Comparison of ENCODE assay signal across 8 cellular contexts in genomic region chr9:124392855-124393460, GRCh38. TPM values are rescaled to one million over a fixed set of nuclear protein-coding genes. Genes with fewer than 3 reads are reported as not detected.
DNase-seq lines count a peak whose midpoint lies in the region; ATAC-seq, FAIRE-seq and TF ChIP-seq lines count a peak whose summit lies in the region.

No MANE protein-coding gene starts in this region.

- CTCF ChIA-PET in H1 (lab: Charles Lee; ENCODE audit: partially characterized antibody): interaction anchor here (0.6 to 21.3 kb wide), 18 partner anchors 9 to 1156 kb away, joined by 3 to 330 read pairs (median 4); partner anchors contain the start of gene PSMB7

- H3K14ac ChIP-seq in H1 (ENCODE audit: insufficient read length): no peak overlapping the region

- no peak for FAIRE-seq in H1 (lab: Jason Lieb, UNC)

- POLR2A ChIA-PET in H1 (lab: Charles Lee; ENCODE audit: partially characterized antibody): interaction anchor here (1.2 to 1.6 kb wide), 4 partner anchors 9 to 22 kb away, joined by 3 to 6 read pairs (median 4); no protein-coding TSS in a partner anchor

- H3K9ac ChIP-seq in H1 (replicated peaks in 1 of 4; ENCODE audit: extremely low read depth in 1 of 4, low read depth in 3 of 4, low read length in 3 of 4): no peak overlapping the region

- no peak overlapping the region for H2AFZ ChIP-seq in H1 (ENCODE audit: low read length)

- H4K91ac ChIP-seq in H1 (replicated peaks; ENCODE audit: insufficient read length, low read length): no peak overlapping the region

- no peak overlapping the region for H4K8ac ChIP-seq in H1 (ENCODE audit: extremely low read depth, insufficient read depth, low read length)

- 66% methylated on average over 9 of the region's 9 CpGs; no CpG with 5 or more reads in 1 of the 2 experiments for WGBS in H1 (ENCODE audit: extremely low coverage in 1 of 2, insufficient coverage in 1 of 2, insufficient read length in 1 of 2, insufficient replicate concordance in 2 of 2, low coverage in 1 of 2, low lambda C conversion rate in 2 of 2, missing lambda C conversion rate in 1 of 2), 2 experiments

- no peaks in the 10 kb centered on the region for H3K9me3 Mint-ChIP-seq in activated T-cell treated with anti-CD3 and anti-CD28 coated beads, Interleukin-2, amount 50 U/mL, for 24 hours

- no peak overlapping the region for H2BK20ac ChIP-seq in H1 (ENCODE audit: low read length)

- TF ChIP-seq EP300 in H1 (IDR thresholded peaks at IDR 0.05; ENCODE audit: borderline replicate concordance in 1 of 2, low read depth in 2 of 2, low read length in 2 of 2): no peak

- H3K18ac ChIP-seq in H1 (ENCODE audit: extremely low read depth, low read length): no peak overlapping the region

- no peak for TF ChIP-seq POLR2A in H1 (IDR thresholded peaks at IDR 0.05; ENCODE audit: control extremely low read depth in 1 of 2, low read depth in 2 of 2, low read length in 2 of 2)

- peak; percentile 39 to 55 (median 43); a peak in 3 of 4 replicates for TF ChIP-seq CTCF in H1 (IDR thresholded peaks at IDR 0.05; ENCODE audit: control extremely low read depth in 1 of 3, insufficient read depth in 1 of 3, low read depth in 1 of 3, low read length in 3 of 3)

- no peak overlapping the region for H3K4me3 Mint-ChIP-seq in activated T-cell treated with anti-CD3 and anti-CD28 coated beads, Interleukin-2, amount 50 U/mL, for 24 hours

- H3K27ac Mint-ChIP-seq in activated T-cell treated with anti-CD3 and anti-CD28 coated beads, Interleukin-2, amount 50 U/mL, for 24 hours: peak overlapping the region; percentile 72

- H3K27ac ChIP-seq in H1 (ENCODE audit: low read depth, low read length): no peak overlapping the region

- no peak overlapping the region; the same call in 1 of the 2 replicates for H2BK12ac ChIP-seq in H1 (ENCODE audit: low read depth, low read length)

- no peak overlapping the region for H2BK15ac ChIP-seq in H1 (ENCODE audit: low read length)

- no peaks in the 10 kb centered on the region for H3K9me3 ChIP-seq in H1 (ENCODE audit: insufficient read depth in 2 of 2, low read depth in 1 of 2, low read length in 1 of 2)

- peaks cover 8 to 91% of the 10 kb centered on the region in 2 experiments for H3K79me2 ChIP-seq in H1 (ENCODE audit: control insufficient read depth in 1 of 2, insufficient read depth in 2 of 2, low read length in 2 of 2)

- no peak overlapping the region for H3K56ac ChIP-seq in H1 (replicated peaks; ENCODE audit: insufficient read length, low read depth, low read length)

- peaks cover 81% of the 10 kb centered on the region for H3K4me1 Mint-ChIP-seq in activated T-cell treated with anti-CD3 and anti-CD28 coated beads, Interleukin-2, amount 50 U/mL, for 24 hours (ENCODE audit: low read depth)

- H3K4me3 ChIP-seq in H1 (ENCODE audit: extremely low read depth in 1 of 4, insufficient read depth in 2 of 4, low read depth in 3 of 4, low read length in 4 of 4): no peak overlapping the region

- no peak overlapping the region for H3K23ac ChIP-seq in H1 (ENCODE audit: insufficient read length)

- no peak overlapping the region for H2AK5ac ChIP-seq in H1 (ENCODE audit: low read depth, low read length)

- peaks cover 11 to 14% of the 10 kb centered on the region in 2 experiments for H4K20me1 ChIP-seq in H1 (replicated peaks in 1 of 2; ENCODE audit: control insufficient read depth in 1 of 2, insufficient read depth in 2 of 2, low read length in 2 of 2)

- H3K27me3 ChIP-seq in H1 (replicated peaks in 1 of 4; ENCODE audit: control insufficient read depth in 3 of 4, extremely low read depth in 1 of 4, insufficient read depth in 3 of 4, low read length in 3 of 4): no peaks in the 10 kb centered on the region

- H3K4me1 ChIP-seq in H1 (replicated peaks in 1 of 4; ENCODE audit: control insufficient read depth in 3 of 4, insufficient read depth in 4 of 4, low read length in 3 of 4): peaks cover 3 to 16% (median 9%) of the 10 kb centered on the region in 4 experiments; a peak in 5 of 7 replicates

- ATAC-seq in HG02798 (IDR thresholded peaks at IDR 0.05; ENCODE audit: poor library complexity, unreplicated experiment): no peak
- ATAC-seq in HG03095 (IDR thresholded peaks at IDR 0.05; ENCODE audit: unreplicated experiment): no peak

- no peaks in the 10 kb centered on the region for H3K27me3 Mint-ChIP-seq in activated T-cell treated with anti-CD3 and anti-CD28 coated beads, Interleukin-2, amount 50 U/mL, for 24 hours

- no peaks in the 10 kb centered on the region for H3K23me2 ChIP-seq in H1 (ENCODE audit: low read depth, low read length)

- H3K36me3 ChIP-seq in H1 (ENCODE audit: control insufficient read depth in 2 of 4, insufficient read depth in 4 of 4, low read length in 3 of 4): peaks cover 0 to 3% (median under 1%) of the 10 kb centered on the region in 4 experiments; a peak in 1 of 8 replicates

- H4K5ac ChIP-seq in H1 (ENCODE audit: insufficient read length, low read depth, low read length): no peak overlapping the region

- no peak overlapping the region for H3K4me2 ChIP-seq in H1 (ENCODE audit: insufficient read depth in 1 of 2, low read depth in 2 of 2, low read length in 2 of 2)

- H3K4ac ChIP-seq in H1 (replicated peaks; ENCODE audit: insufficient read length, low read depth, low read length): no peak overlapping the region

- DNase-seq in activated T-cell treated with anti-CD3 and anti-CD28 coated beads, Interleukin-2, amount 50 U/mL, for 24 hours: no peak
- DNase-seq in activated T-cell treated with anti-CD3 and anti-CD28 coated beads for 4 hours (no peak), NCI-H774 (lab: John Stamatoyannopoulos, UW) (peak; percentile 22), H1 (ENCODE audit: low read depth in 1 of 2, low spot score in 2 of 2) (no peak), occipital lobe (lab: John Stamatoyannopoulos, UW) (peak; percentile 68)
- DNase-seq in stimulated activated CD4-positive, alpha-beta T cell treated with anti-CD3 and anti-CD28 coated beads, Interleukin-4, amount 100 ng/mL, for 4 hours: no peak

- peaks cover 75% of the 10 kb centered on the region for H3K36me3 Mint-ChIP-seq in activated T-cell treated with anti-CD3 and anti-CD28 coated beads, Interleukin-2, amount 50 U/mL, for 24 hours (ENCODE audit: low read depth)

- H3K79me1 ChIP-seq in H1 (ENCODE audit: low read depth, low read length): peaks cover 16% of the 10 kb centered on the region

- peak; percentile 44 to 63; a peak in 3 of 4 replicates for TF ChIP-seq RAD21 in H1 (IDR thresholded peaks at IDR 0.05 in 1 of 2, conservative IDR thresholded peaks at IDR 0.05 in 1 of 2; ENCODE audit: low read depth in 2 of 2, low read length in 2 of 2)

- no peak overlapping the region for H2BK120ac ChIP-seq in H1 (replicated peaks; ENCODE audit: low read depth, low read length)

- no peak overlapping the region; the same call in 1 of the 2 replicates for H2BK5ac ChIP-seq in H1 (ENCODE audit: low read depth, low read length)

TF ChIP-seq in H1, 55 proteins besides CTCF, POLR2A, EP300 and RAD21:
- TF ChIP-seq EGR1 (IDR thresholded peaks at IDR 0.05; ENCODE audit: borderline replicate concordance, low read depth, low read length): no peak
- no peak for TF ChIP-seq CTBP2 (IDR thresholded peaks at IDR 0.05; ENCODE audit: borderline replicate concordance, insufficient read depth, insufficient read length, low read length)

RNA-seq across cellular contexts. Expression of gene PSMB7, which starts 22.3 kb away (rescaled TPM):
- 219 and 222 TPM in 2 replicates for total RNA-seq in H1 (2021; fragmentation: NEBNext Ultra II Directional; extraction: Animal tissue kit (Norgen Biotek cat#: 25700))
- polyA plus RNA-seq in H1 (2011; rRNA removed): 213 and 357 TPM in 2 replicates
- 297 TPM for polyA plus RNA-seq in H1 (2011; cell fraction: cytosol; rRNA removed)
- 129 TPM for polyA plus RNA-seq in H1 (2011; cell fraction: nucleus; rRNA removed)
- 339 to 357 TPM (median 351 TPM) in 4 replicates for polyA plus RNA-seq in H1 (2012, experiment 1 of 2)
- 227 TPM for polyA plus RNA-seq in H1 (2012, experiment 2 of 2)
- 173 TPM for polyA plus RNA-seq in H1 (2013, experiment 1 of 2)
- 175 TPM for polyA plus RNA-seq in H1 (2013, experiment 2 of 2)
- 273 and 298 TPM in 2 replicates for polyA minus RNA-seq in H1 (2011; rRNA and poly(A)+ RNA removed)
- polyA minus RNA-seq in H1 (2011; cell fraction: cytosol; rRNA and poly(A)+ RNA removed): 106 TPM
- polyA minus RNA-seq in H1 (2011; cell fraction: nucleus; rRNA and poly(A)+ RNA removed): 89.9 TPM
- total RNA-seq in occipital lobe: 145 TPM

RNA-seq across cellular contexts. Expression of gene ADGRD2, which starts 57.3 kb away (rescaled TPM):
- 1.1 and 1.4 TPM in 2 replicates for total RNA-seq in H1 (2021; fragmentation: NEBNext Ultra II Directional; extraction: Animal tissue kit (Norgen Biotek cat#: 25700))
- 0.41 and 1.2 TPM in 2 replicates for polyA plus RNA-seq in H1 (2011; rRNA removed)
- polyA plus RNA-seq in H1 (2011; cell fraction: cytosol; rRNA removed): 0.97 TPM
- polyA plus RNA-seq in H1 (2011; cell fraction: nucleus; rRNA removed): 6.4 TPM
- 0.18 to 1.4 TPM (median 0.68 TPM) in 4 replicates for polyA plus RNA-seq in H1 (2012, experiment 1 of 2)
- 0.13 TPM for polyA plus RNA-seq in H1 (2012, experiment 2 of 2)
- polyA plus RNA-seq in H1 (2013, experiment 1 of 2): 0.36 TPM
- polyA plus RNA-seq in H1 (2013, experiment 2 of 2): 0.42 TPM
- 0.32 and 2.0 TPM in 2 replicates for polyA minus RNA-seq in H1 (2011; rRNA and poly(A)+ RNA removed)
- 2.3 TPM for polyA minus RNA-seq in H1 (2011; cell fraction: cytosol; rRNA and poly(A)+ RNA removed)
- 4.8 TPM for polyA minus RNA-seq in H1 (2011; cell fraction: nucleus; rRNA and poly(A)+ RNA removed)
- total RNA-seq in occipital lobe: not detected

Comparison
In these comparisons a context has a peak if more than half of its experiments do, and no peak if none do; other contexts are left out.
1. DNase-seq: peak in NCI-H774 (single experiment) and occipital lobe (single experiment); none in activated T-cell treated with anti-CD3 and anti-CD28 coated beads, Interleukin-2, amount 50 U/mL, for 24 hours (single experiment), activated T-cell treated with anti-CD3 and anti-CD28 coated beads for 4 hours (single experiment), H1 (0 of 2) and stimulated activated CD4-positive, alpha-beta T cell treated with anti-CD3 and anti-CD28 coated beads, Interleukin-4, amount 100 ng/mL, for 4 hours (0 of 2).